In genomic region chr5:57504357-57504756, GRCh38 we compare ENCODE assay signal across 1 cellular context.
A peak's percentile ranks its signal among the peaks of the same experiment; 100 is the strongest.
TF ChIP-seq lines count a peak whose summit lies in the region.

No MANE protein-coding gene starts in this region.

TF ChIP-seq in GM12878, 131 proteins besides CTCF, POLR2A, EP300 and RAD21 (continued from another document):
- TF ChIP-seq, protein P1, sequence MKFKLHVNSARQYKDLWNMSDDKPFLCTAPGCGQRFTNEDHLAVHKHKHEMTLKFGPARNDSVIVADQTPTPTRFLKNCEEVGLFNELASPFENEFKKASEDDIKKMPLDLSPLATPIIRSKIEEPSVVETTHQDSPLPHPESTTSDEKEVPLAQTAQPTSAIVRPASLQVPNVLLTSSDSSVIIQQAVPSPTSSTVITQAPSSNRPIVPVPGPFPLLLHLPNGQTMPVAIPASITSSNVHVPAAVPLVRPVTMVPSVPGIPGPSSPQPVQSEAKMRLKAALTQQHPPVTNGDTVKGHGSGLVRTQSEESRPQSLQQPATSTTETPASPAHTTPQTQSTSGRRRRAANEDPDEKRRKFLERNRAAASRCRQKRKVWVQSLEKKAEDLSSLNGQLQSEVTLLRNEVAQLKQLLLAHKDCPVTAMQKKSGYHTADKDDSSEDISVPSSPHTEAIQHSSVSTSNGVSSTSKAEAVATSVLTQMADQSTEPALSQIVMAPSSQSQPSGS (IDR thresholded peaks at IDR 0.05; ENCODE audit: low read length) = no peak
- no peak for TF ChIP-seq NFIC (IDR thresholded peaks at IDR 0.05; ENCODE audit: low read depth, low read length)
- no peak for TF ChIP-seq USF2 (IDR thresholded peaks at IDR 0.05; ENCODE audit: borderline replicate concordance, low read depth, low read length)
- no peak for TF ChIP-seq NR2C1 (IDR thresholded peaks at IDR 0.05)
- TF ChIP-seq BHLHE40 (IDR thresholded peaks at IDR 0.05; ENCODE audit: borderline replicate concordance in 1 of 2, low read depth in 2 of 2, low read length in 1 of 2) = peak in 1 of 2 experiments; percentile 26; a peak in 1 of 4 replicates
- no peak for TF ChIP-seq SMAD1 (IDR thresholded peaks at IDR 0.05; ENCODE audit: low read depth, partially characterized antibody)
- TF ChIP-seq DPF2 (IDR thresholded peaks at IDR 0.05) = no peak
- no peak for TF ChIP-seq CREM (IDR thresholded peaks at IDR 0.05; ENCODE audit: low read depth)
- no peak for TF ChIP-seq ZBED1 (IDR thresholded peaks at IDR 0.05; ENCODE audit: borderline replicate concordance)
- TF ChIP-seq, protein P2, sequence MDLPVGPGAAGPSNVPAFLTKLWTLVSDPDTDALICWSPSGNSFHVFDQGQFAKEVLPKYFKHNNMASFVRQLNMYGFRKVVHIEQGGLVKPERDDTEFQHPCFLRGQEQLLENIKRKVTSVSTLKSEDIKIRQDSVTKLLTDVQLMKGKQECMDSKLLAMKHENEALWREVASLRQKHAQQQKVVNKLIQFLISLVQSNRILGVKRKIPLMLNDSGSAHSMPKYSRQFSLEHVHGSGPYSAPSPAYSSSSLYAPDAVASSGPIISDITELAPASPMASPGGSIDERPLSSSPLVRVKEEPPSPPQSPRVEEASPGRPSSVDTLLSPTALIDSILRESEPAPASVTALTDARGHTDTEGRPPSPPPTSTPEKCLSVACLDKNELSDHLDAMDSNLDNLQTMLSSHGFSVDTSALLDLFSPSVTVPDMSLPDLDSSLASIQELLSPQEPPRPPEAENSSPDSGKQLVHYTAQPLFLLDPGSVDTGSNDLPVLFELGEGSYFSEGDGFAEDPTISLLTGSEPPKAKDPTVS (IDR thresholded peaks at IDR 0.05; ENCODE audit: low read depth, low read length) = no peak
- no peak for TF ChIP-seq STAT1 (conservative IDR thresholded peaks at IDR 0.05)
- peak; percentile 49; the same call in 1 of the 2 replicates for TF ChIP-seq RAD51 (IDR thresholded peaks at IDR 0.05)
- TF ChIP-seq GATAD2B (conservative IDR thresholded peaks at IDR 0.05; ENCODE audit: low read depth) = no peak
- no peak for TF ChIP-seq PML (IDR thresholded peaks at IDR 0.05; ENCODE audit: low read length)
